ENCODE assay signal across 24 cellular contexts in the genomic region with DNA sequence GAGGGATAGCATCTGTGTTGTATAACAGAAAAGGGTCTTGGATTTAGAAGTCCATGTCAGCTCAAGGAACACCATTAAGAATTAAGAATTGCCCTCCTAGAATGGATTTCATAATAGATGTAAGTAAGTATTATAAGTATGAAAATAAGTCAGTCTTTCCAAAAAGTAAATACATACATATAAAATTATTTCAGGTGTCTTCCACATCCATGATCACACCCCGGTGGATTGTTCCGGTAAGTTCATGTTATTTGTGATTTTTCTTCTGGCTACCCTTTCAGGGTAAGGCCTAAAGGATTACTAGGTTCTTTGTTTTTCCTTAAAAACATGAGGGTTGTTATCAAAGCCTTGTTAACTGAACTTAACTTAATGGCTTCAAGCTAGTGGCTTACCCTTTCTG. TPM values are rescaled to one million over a fixed set of nuclear protein-coding genes. Genes with fewer than 3 reads are reported as not detected.
A peak's percentile ranks its signal among the peaks of the same experiment; 100 is the strongest.
DNase-seq lines count a peak whose midpoint lies in the region; ATAC-seq, FAIRE-seq and TF ChIP-seq lines count a peak whose summit lies in the region.
"Had no signal": no experiment of that assay in that cellular context is flagged by ENCODE, and none has a peak within 500 bp of the region (broad histone marks: within the 10 kb centered on the region; RNA-seq: fewer than 3 reads in every experiment).

No MANE protein-coding gene starts in this region.

- no peak overlapping the region for H2BK15ac ChIP-seq in mesenchymal stem cell (ENCODE audit: low read depth, poor library complexity, severe bottlenecking)

- H2AFZ ChIP-seq in PC-3 (ENCODE audit: low read length) (no peak overlapping the region), mesenchymal stem cell (ENCODE audit: low read depth, low read length) (no peak overlapping the region)
- H2AFZ ChIP-seq: GM23248 had no signal

- H4K20me1 ChIP-seq in PC-3 (ENCODE audit: low read length) = no peaks in the 10 kb centered on the region

- H3K79me2 ChIP-seq in PC-3 (ENCODE audit: low read length) = no peaks in the 10 kb centered on the region

- CTCF ChIA-PET in PC-3 (lab: Charles Lee) = no interaction called here

- no peak overlapping the region for H3K23ac ChIP-seq in mesenchymal stem cell (ENCODE audit: low read length in 2 of 2)

- H3K4ac ChIP-seq in mesenchymal stem cell (ENCODE audit: low read depth in 1 of 2, low read length in 2 of 2) = no peak overlapping the region

- ATAC-seq in PC-3 = no peak

- H3K27ac ChIP-seq in PC-3 (ENCODE audit: low read length) (no peak overlapping the region), mesenchymal stem cell (ENCODE audit: low read length, poor library complexity, severe bottlenecking) (no peak overlapping the region)
- H3K27ac ChIP-seq: GM23248 had no signal

- no peaks in the 10 kb centered on the region for H3K36me3 Mint-ChIP-seq in HFFc6 (ENCODE audit: low read depth)

- H2AK5ac ChIP-seq in mesenchymal stem cell (ENCODE audit: low read length, severe bottlenecking) = no peak overlapping the region

- no peak overlapping the region for H4K91ac ChIP-seq in mesenchymal stem cell (ENCODE audit: low read length)

- no peak overlapping the region for H3K18ac ChIP-seq in mesenchymal stem cell (ENCODE audit: low read depth in 1 of 2, low read length in 2 of 2)

- DNase-seq in HFFc6 (no peak), PC-3 (peak; percentile 12), dermis blood vessel endothelial cell (peak; percentile 14), mesenchymal stem cell (no peak), NCI-H82 (lab: John Stamatoyannopoulos, UW) (no peak), NOMO-1 treated with DMSO at 0.1 percent for 48 hours (lab: John Stamatoyannopoulos, UW; ENCODE audit: unreplicated experiment) (no peak)
- DNase-seq: C1 segment of cervical spinal cord; Caco-2; CD4-positive, alpha-beta memory T cell; GM23248; H7; IMR-90; KG1; NCI-H1048; NCI-H1417; NCI-H1694; NCI-H2029 treated with DMSO at 0.1 percent for 48 hours; NCI-H446 treated with DMSO at 0.1 percent for 48 hours; NCI-H526; SIG-M5; SK-N-SH had no signal

- H3K4me1 ChIP-seq in PC-3 (ENCODE audit: insufficient read depth, low read length) (no peaks in the 10 kb centered on the region), mesenchymal stem cell (ENCODE audit: control insufficient read depth, insufficient read depth, low read depth, low read length) (no peaks in the 10 kb centered on the region)
- H3K4me1 ChIP-seq: Caco-2 had no signal

- no peaks in the 10 kb centered on the region for H3F3A ChIP-seq in PC-3 (ENCODE audit: low read length, unreplicated experiment)

- no peaks in the 10 kb centered on the region for H3K9me3 Mint-ChIP-seq in HFFc6

- no peak overlapping the region for H2BK120ac ChIP-seq in mesenchymal stem cell (ENCODE audit: low read depth, low read length)

- no peaks in the 10 kb centered on the region for H3K9me2 ChIP-seq in PC-3 (replicated peaks; ENCODE audit: low read length)
- H3K9me2 ChIP-seq: SK-N-SH had no signal

- POLR2A ChIA-PET in PC-3 (lab: Charles Lee; ENCODE audit: unreplicated experiment) = no interaction called here

- FAIRE-seq in islet of Langerhans (lab: Jason Lieb, UNC) = peak; percentile 13
- FAIRE-seq: GM18507, RCC 7860 had no signal

- H3K9ac ChIP-seq in PC-3 (ENCODE audit: low read length) = no peak overlapping the region
- H3K9ac ChIP-seq in mesenchymal stem cell (ENCODE audit: low read length) = no peak overlapping the region
- H3K9ac ChIP-seq: GM23248, SK-N-SH had no signal

- no peak overlapping the region for H4K8ac ChIP-seq in mesenchymal stem cell (ENCODE audit: low read length)

- no peak overlapping the region for H2BK12ac ChIP-seq in mesenchymal stem cell (ENCODE audit: low read length in 2 of 2)

- H3K4me3 Mint-ChIP-seq in HFFc6 = no peak overlapping the region
- H3K4me3 Mint-ChIP-seq: CD4-positive, alpha-beta memory T cell had no signal

- H3K4me2 ChIP-seq in PC-3 (ENCODE audit: low read length) (no peak overlapping the region), mesenchymal stem cell (ENCODE audit: low read length, poor library complexity, severe bottlenecking) (no peak overlapping the region)
- H3K4me2 ChIP-seq: SK-N-SH had no signal

- WGBS in mesenchymal stem cell = 100% methylated on average over 2 of the region's 2 CpGs

- no TSS peak for BruUV-seq in PC-3 (replicated peaks; lab: Mats Ljungman, UMichigan)

- H2BK5ac ChIP-seq in mesenchymal stem cell (ENCODE audit: low read depth, low read length, poor library complexity, severe bottlenecking) = no peak overlapping the region

- H3K27ac Mint-ChIP-seq in HFFc6 = no peak overlapping the region
- H3K27ac Mint-ChIP-seq: CD4-positive, alpha-beta memory T cell had no signal

- no peaks in the 10 kb centered on the region for H3K9me3 ChIP-seq in PC-3 (ENCODE audit: low read length)
- H3K9me3 ChIP-seq in mesenchymal stem cell (ENCODE audit: control insufficient read depth, low read length) = no peaks in the 10 kb centered on the region
- H3K9me3 ChIP-seq: Caco-2, SK-N-SH had no signal

- no peaks in the 10 kb centered on the region for H3K36me3 ChIP-seq in PC-3 (ENCODE audit: low read depth, low read length)
- peaks cover 0 to 3% of the 10 kb centered on the region in 2 experiments for H3K36me3 ChIP-seq in mesenchymal stem cell (ENCODE audit: control insufficient read depth in 1 of 2, insufficient read depth in 2 of 2, low read depth in 1 of 2, low read length in 2 of 2)

- no peak overlapping the region for H3K14ac ChIP-seq in mesenchymal stem cell (ENCODE audit: low read length in 2 of 2)

- no peaks in the 10 kb centered on the region for H3K27me3 ChIP-seq in PC-3 (ENCODE audit: low read length)
- H3K27me3 ChIP-seq in mesenchymal stem cell (ENCODE audit: control insufficient read depth in 1 of 2, insufficient read depth in 1 of 2, low read length in 2 of 2) = no peaks in the 10 kb centered on the region

- TF ChIP-seq CTCF in HFFc6 (IDR thresholded peaks at IDR 0.05) (peak; percentile 53), PC-3 (conservative IDR thresholded peaks at IDR 0.05; ENCODE audit: low read depth, low read length) (peak; percentile 51; the same call in 1 of the 2 replicates)

- H3K4me3 ChIP-seq in PC-3 (ENCODE audit: low read length) = no peak overlapping the region
- no peak overlapping the region for H3K4me3 ChIP-seq in mesenchymal stem cell (ENCODE audit: insufficient read depth in 1 of 2, low read depth in 1 of 2, low read length in 2 of 2)
- H3K4me3 ChIP-seq: GM23248 had no signal

- H3K79me1 ChIP-seq in mesenchymal stem cell (replicated peaks; ENCODE audit: low read length, poor library complexity, severe bottlenecking) = no peaks in the 10 kb centered on the region

- intact Hi-C loops in PC-3 (cut with micrococcal nuclease) = loop anchor here (2.0 to 5.0 kb wide), 2 partner anchors 40 to 58 kb away; no protein-coding TSS in a partner anchor

- no peaks in the 10 kb centered on the region for H3K4me1 Mint-ChIP-seq in HFFc6 (ENCODE audit: low read depth)
- H3K4me1 Mint-ChIP-seq: CD4-positive, alpha-beta memory T cell had no signal

- H3K27me3 Mint-ChIP-seq in HFFc6 (ENCODE audit: insufficient read depth) = peaks cover 6% of the 10 kb centered on the region
- H3K27me3 Mint-ChIP-seq: CD4-positive, alpha-beta memory T cell had no signal

RNA-seq across cellular contexts. Expression of gene TMEM185B, which starts 55.9 kb away (rescaled TPM):
- 10 to 100 TPM; 29.2 to 36.4 (median 31.3) TPM for total RNA-seq in HFFc6 (2021; fragmentation: NEBNext Ultra II Directional; extraction: Animal tissue kit (Norgen Biotek cat#: 25700))
- total RNA-seq in PC-3 (2014; rRNA removed) = 67.5 and 83.6 TPM in 2 replicates
- total RNA-seq in dermis blood vessel endothelial cell = 33.7 and 36.4 TPM in 2 replicates
- 24.4 TPM for polyA plus RNA-seq in mesenchymal stem cell (2013, experiment 1 of 2)
- polyA plus RNA-seq in mesenchymal stem cell (2013, experiment 2 of 2) = 24.2 TPM

Comparison
In these comparisons a context has a peak if more than half of its experiments do, and no peak if none do; other contexts are left out.
1. DNase-seq: peak in PC-3 (single experiment) and dermis blood vessel endothelial cell (single experiment); none in HFFc6 (single experiment), mesenchymal stem cell (single experiment), NCI-H82 (single experiment) and NOMO-1 treated with DMSO at 0.1 percent for 48 hours (single experiment).